8 cellular contexts compared by ENCODE assay signal in genomic region chr9:70113403-70114022, GRCh38.
DNase-seq lines count a peak whose midpoint lies in the region; ATAC-seq and TF ChIP-seq lines count a peak whose summit lies in the region.

No MANE protein-coding gene starts in this region.

- H3K27ac Mint-ChIP-seq in stimulated activated effector memory CD8-positive, alpha-beta T cell treated with anti-CD3 and anti-CD28 coated beads, Interleukin-12 subunit alpha, Interleukin-12 subunit beta, amount 100 ng/mL, for 72 hours, result no peak overlapping the region

- no peaks in the 10 kb centered on the region for H3K36me3 ChIP-seq in body of pancreas (replicated peaks in 1 of 2; ENCODE audit: insufficient read depth in 1 of 2, low read depth in 2 of 2)

- H3K9me3 ChIP-seq in AG04450 (ENCODE audit: control insufficient read depth, insufficient read depth, low read length) (no peaks in the 10 kb centered on the region), body of pancreas (no peaks in the 10 kb centered on the region)

- no peak overlapping the region for H3K4me3 Mint-ChIP-seq in stimulated activated effector memory CD8-positive, alpha-beta T cell treated with anti-CD3 and anti-CD28 coated beads, Interleukin-12 subunit alpha, Interleukin-12 subunit beta, amount 100 ng/mL, for 72 hours

- no peaks in the 10 kb centered on the region for H3K4me1 Mint-ChIP-seq in stimulated activated effector memory CD8-positive, alpha-beta T cell treated with anti-CD3 and anti-CD28 coated beads, Interleukin-12 subunit alpha, Interleukin-12 subunit beta, amount 100 ng/mL, for 72 hours

- no peak for DNase-seq in AG04450 (ENCODE audit: low read depth, low spot score)
- peak; percentile 55 for DNase-seq in NCI-H460 (ENCODE audit: extremely low read depth, low read depth)
- DNase-seq in body of pancreas, result peak; percentile 66 to 81 (median 72)
- peak; percentile 56 for DNase-seq in inferior parietal cortex (ENCODE audit: extremely low spot score)
- DNase-seq in stimulated activated effector memory CD8-positive, alpha-beta T cell treated with anti-CD3 and anti-CD28 coated beads, Interleukin-12 subunit alpha, Interleukin-12 subunit beta, amount 100 ng/mL, for 72 hours (ENCODE audit: low spot score in 2 of 2), result no peak

- WGBS in body of pancreas, 2 donors, result 50 to 53% methylated on average over 4 of the region's 4 CpGs

- TF ChIP-seq POLR2A in body of pancreas (IDR thresholded peaks at IDR 0.05), result no peak

- POLR2A ChIA-PET in AG04450 (lab: Yijun Ruan, JAX), result interaction anchor here (1.1 kb wide), 1 partner anchor 20 kb away, joined by 3 read pairs; no protein-coding TSS in a partner anchor

- H3K9me3 Mint-ChIP-seq in stimulated activated effector memory CD8-positive, alpha-beta T cell treated with anti-CD3 and anti-CD28 coated beads, Interleukin-12 subunit alpha, Interleukin-12 subunit beta, amount 100 ng/mL, for 72 hours, result peaks cover 4% of the 10 kb centered on the region

- CTCF ChIA-PET in AG04450 (lab: Charles Lee), result interaction anchor here (0.6 to 8.7 kb wide), 51 partner anchors 9 to 692 kb away, joined by 3 to 213 read pairs (median 4); no protein-coding TSS in a partner anchor

- ATAC-seq in HG03066 (IDR thresholded peaks at IDR 0.05; ENCODE audit: low read depth, unreplicated experiment), result peak; percentile 61
- peak; percentile 74 for ATAC-seq in body of pancreas
- peak; percentile 36 for ATAC-seq in stimulated activated effector memory CD8-positive, alpha-beta T cell treated with anti-CD3 and anti-CD28 coated beads, Interleukin-12 subunit alpha, Interleukin-12 subunit beta, amount 100 ng/mL, for 72 hours
- no peak for ATAC-seq in HG03442 (IDR thresholded peaks at IDR 0.05; ENCODE audit: unreplicated experiment)

- intact Hi-C loops in body of pancreas (cut with DNase I), result loop anchor here (5.0 kb wide), 1 partner anchor 141 kb away; no protein-coding TSS in a partner anchor

- H3K4me1 ChIP-seq in body of pancreas, result no peaks in the 10 kb centered on the region

- no peaks in the 10 kb centered on the region for H3K36me3 Mint-ChIP-seq in stimulated activated effector memory CD8-positive, alpha-beta T cell treated with anti-CD3 and anti-CD28 coated beads, Interleukin-12 subunit alpha, Interleukin-12 subunit beta, amount 100 ng/mL, for 72 hours

- H3K27me3 ChIP-seq in AG04450 (ENCODE audit: control insufficient read depth, insufficient read depth, low read length), result no peaks in the 10 kb centered on the region
- no peaks in the 10 kb centered on the region for H3K27me3 ChIP-seq in body of pancreas

- H3K27ac ChIP-seq in AG04450 (ENCODE audit: low read depth, low read length), result no peak overlapping the region
- no peak overlapping the region for H3K27ac ChIP-seq in body of pancreas

- TF ChIP-seq CTCF in AG04450 (IDR thresholded peaks at IDR 0.05; ENCODE audit: low read depth, low read length), result peak; percentile 90
- TF ChIP-seq CTCF in GM12873 (IDR thresholded peaks at IDR 0.05; ENCODE audit: insufficient read depth, low read depth, low read length, missing control alignments), result peak; percentile 87
- TF ChIP-seq CTCF in body of pancreas (IDR thresholded peaks at IDR 0.05), result peak; percentile 45 to 83 (median 76)

- H3K4me3 ChIP-seq in AG04450 (ENCODE audit: low read depth, low read length), result no peak overlapping the region
- no peak overlapping the region for H3K4me3 ChIP-seq in body of pancreas

Comparison
In these comparisons a context has a peak if more than half of its experiments do, and no peak if none do; other contexts are left out.
1. DNase-seq: peak in NCI-H460 (single experiment), body of pancreas (4 of 4) and inferior parietal cortex (single experiment); none in AG04450 (single experiment) and stimulated activated effector memory CD8-positive, alpha-beta T cell treated with anti-CD3 and anti-CD28 coated beads, Interleukin-12 subunit alpha, Interleukin-12 subunit beta, amount 100 ng/mL, for 72 hours (0 of 2).
2. Peak in every context shown above with its lines, with median percentiles within 50 percentile points of each other: CTCF ChIP-seq.